ENCODE assay signal across 16 cellular contexts in the genomic region with DNA sequence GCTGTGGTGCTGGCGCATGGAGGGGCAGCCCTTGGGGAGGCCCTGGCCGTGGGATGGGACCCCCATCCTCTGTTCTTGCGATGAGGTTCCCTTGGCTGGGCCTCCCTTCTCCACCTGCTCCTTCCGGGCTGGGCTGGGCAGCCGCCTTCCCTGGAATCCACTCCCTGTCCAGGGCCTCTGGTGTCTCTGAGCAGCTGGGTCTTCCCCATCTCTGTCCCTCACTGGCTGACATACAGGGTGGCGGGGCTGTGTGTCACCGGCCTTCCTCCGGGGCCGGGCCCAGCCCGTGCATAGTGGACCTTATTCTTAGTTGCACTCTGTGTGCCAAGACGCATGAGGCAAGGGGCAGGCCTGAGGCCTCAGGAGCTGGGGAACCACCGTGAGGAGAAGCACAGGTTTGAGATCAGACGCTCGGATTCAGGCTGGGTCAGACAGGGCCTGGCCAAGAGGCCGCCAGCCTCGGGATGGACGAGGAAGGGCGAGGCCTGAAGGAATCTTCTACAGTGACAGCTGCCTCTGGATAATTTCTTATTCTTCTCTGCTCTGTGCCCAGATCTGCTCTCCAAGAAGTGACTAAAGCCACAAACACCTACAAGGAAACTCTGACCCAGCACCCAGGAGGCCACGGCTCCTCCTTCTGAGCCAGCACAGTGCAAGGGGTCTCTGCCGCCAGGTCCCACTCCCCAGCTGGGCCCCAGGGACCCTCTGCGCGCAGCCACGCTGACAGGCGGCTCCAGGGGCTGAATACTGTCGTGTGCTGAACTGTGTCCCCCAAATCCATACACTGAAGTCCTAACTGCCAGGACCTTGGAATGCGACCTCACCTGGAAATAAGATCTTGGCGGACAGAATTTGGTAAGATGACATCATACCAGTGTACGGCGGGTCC. TPM values are rescaled to one million over a fixed set of nuclear protein-coding genes. Genes with fewer than 3 reads are reported as not detected.
A peak's percentile ranks its signal among the peaks of the same experiment; 100 is the strongest.
DNase-seq lines count a peak whose midpoint lies in the region; ATAC-seq and TF ChIP-seq lines count a peak whose summit lies in the region.
"Had no signal": no experiment of that assay in that cellular context is flagged by ENCODE, and none has a peak within 500 bp of the region (broad histone marks: within the 10 kb centered on the region; RNA-seq: fewer than 3 reads in every experiment).

No MANE protein-coding gene starts in this region.

- H3K36me3 Mint-ChIP-seq in CD14-positive monocyte, result peaks cover 14 to 33% of the 10 kb centered on the region in 2 donors

- H3K4me3 Mint-ChIP-seq in CD14-positive monocyte, result no peak overlapping the region

- peaks cover 0 to 2% (median 2%) of the 10 kb centered on the region in 3 donors for H3K27me3 Mint-ChIP-seq in CD14-positive monocyte (ENCODE audit: low read depth in 3 of 3)
- H3K27me3 Mint-ChIP-seq: T-cell had no signal

- no peak for DNase-seq in CD14-positive monocyte (ENCODE audit: low spot score)
- no peak for DNase-seq in adipocyte (ENCODE audit: low read depth)
- peak in 1 of 5 donors; percentile 70 for DNase-seq in heart left ventricle
- DNase-seq in psoas muscle, result peak; percentile 43 to 82
- no peak for DNase-seq in activated CD8-positive, alpha-beta memory T cell treated with anti-CD3 and anti-CD28 coated beads for 24 hours
- no peak for DNase-seq in kidney glomerular epithelial cell (lab: John Stamatoyannopoulos, UW)
- no peak for DNase-seq in lower leg skin (ENCODE audit: low spot score in 2 of 2)
- DNase-seq in COR-L47 (lab: John Stamatoyannopoulos, UW), result no peak
- DNase-seq: activated naive CD4-positive, alpha-beta T cell; NCI-H2107; NCI-H526 treated with DMSO at 0.1 percent for 48 hours; Peyer's patch; small intestine; stimulated activated naive CD4-positive, alpha-beta T cell; T-cell had no signal

- H3K9me3 ChIP-seq in adipocyte (ENCODE audit: control insufficient read depth, low read length) (no peaks in the 10 kb centered on the region), heart left ventricle (no peaks in the 10 kb centered on the region), psoas muscle (no peaks in the 10 kb centered on the region)
- H3K9me3 ChIP-seq: neutrophil, Peyer's patch had no signal

- peak overlapping the region in 5 of 7 donors; percentile 14 to 65 (median 58) for H3K27ac Mint-ChIP-seq in CD14-positive monocyte
- H3K27ac Mint-ChIP-seq: T-cell had no signal

- H3K27ac ChIP-seq in heart left ventricle, result peak overlapping the region; percentile 24 to 94 (median 86)
- peak overlapping the region; percentile 87 for H3K27ac ChIP-seq in psoas muscle
- H3K27ac ChIP-seq: neutrophil, Peyer's patch had no signal

- H3K9me3 Mint-ChIP-seq in CD14-positive monocyte, result peaks cover 0 to 2% (median 0%) of the 10 kb centered on the region in 7 donors
- H3K9me3 Mint-ChIP-seq: T-cell had no signal

- intact Hi-C loops in CD14-positive monocyte (cut with micrococcal nuclease) (no loop called here), heart left ventricle (cut with DNase I) (no loop called here), psoas muscle (cut with DNase I) (no loop called here), lower leg skin (cut with DNase I; ENCODE audit: low total_unique reads) (no loop called here)

- H3K4me1 Mint-ChIP-seq in CD14-positive monocyte, result peaks cover 30% of the 10 kb centered on the region

- TF ChIP-seq CTCF in CD14-positive monocyte (IDR thresholded peaks at IDR 0.05) (no peak), heart left ventricle (IDR thresholded peaks at IDR 0.05) (no peak), psoas muscle (IDR thresholded peaks at IDR 0.05) (no peak), lower leg skin (IDR thresholded peaks at IDR 0.05) (no peak)

- H3K27me3 ChIP-seq in adipocyte (replicated peaks; ENCODE audit: control insufficient read depth, insufficient read depth, low read length), result no peaks in the 10 kb centered on the region
- H3K27me3 ChIP-seq in heart left ventricle, result no peaks in the 10 kb centered on the region
- no peaks in the 10 kb centered on the region for H3K27me3 ChIP-seq in psoas muscle (ENCODE audit: insufficient read depth in 3 of 3, low read length in 2 of 3)
- H3K27me3 ChIP-seq: neutrophil, Peyer's patch had no signal

- no peak for TF ChIP-seq POLR2A in heart left ventricle (IDR thresholded peaks at IDR 0.05)
- no peak for TF ChIP-seq POLR2A in lower leg skin (IDR thresholded peaks at IDR 0.05)

- H3K9ac ChIP-seq in adipocyte (ENCODE audit: low read length), result peak overlapping the region; percentile 25

- H3K36me3 ChIP-seq in adipocyte (ENCODE audit: control insufficient read depth, insufficient read depth, low read length, severe bottlenecking) (peaks cover 14% of the 10 kb centered on the region), heart left ventricle (peaks cover 0 to 19% (median 17%) of the 10 kb centered on the region in 9 donors), psoas muscle (ENCODE audit: insufficient read depth in 1 of 2, low read depth in 1 of 2) (peaks cover 0 to 17% of the 10 kb centered on the region in 2 donors)

- H3K4me1 ChIP-seq in adipocyte (ENCODE audit: control insufficient read depth, insufficient read depth, low read length), result peaks cover 28% of the 10 kb centered on the region
- H3K4me1 ChIP-seq in heart left ventricle, result peaks cover 12 to 70% (median 61%) of the 10 kb centered on the region in 12 donors
- H3K4me1 ChIP-seq in psoas muscle, result peaks cover 61% of the 10 kb centered on the region

- WGBS in heart left ventricle, 4 donors, result 61 to 71% (median 66%) methylated on average over 21 to 29 of the region's 29 CpGs
- 54 to 65% (median 55%) methylated on average over 28 to 29 of the region's 29 CpGs for WGBS in psoas muscle, 3 donors
- 84 to 85% methylated on average over 29 of the region's 29 CpGs for WGBS in lower leg skin, 2 donors

- ATAC-seq in heart left ventricle, result peak in 3 of 4 donors; percentile 14 to 49 (median 40)
- ATAC-seq in psoas muscle, result peak; percentile 69 to 86 (median 80)
- ATAC-seq: T-cell had no signal

- H3K4me3 ChIP-seq in adipocyte (ENCODE audit: low read length), result no peak overlapping the region
- H3K4me3 ChIP-seq in heart left ventricle, result no peak overlapping the region
- H3K4me3 ChIP-seq in psoas muscle, result no peak overlapping the region
- no peak overlapping the region for H3K4me3 ChIP-seq in lower leg skin (ENCODE audit: low read depth, poor library complexity, severe bottlenecking)
- H3K4me3 ChIP-seq: Peyer's patch had no signal

RNA-seq across cellular contexts. Expression of gene SGTA, which starts 11.0 kb away (rescaled TPM):
- polyA plus RNA-seq in CD14-positive monocyte (10 to 100 TPM; 21.6 to 22.0 TPM), heart left ventricle (100 to 1,000 TPM in 1 of 2 donors, 10 to 100 TPM in 1; 79.9 to 125 TPM), psoas muscle (100 to 1,000 TPM in 2 of 3 donors, 10 to 100 TPM in 1; 99.1 to 186 (median 123) TPM)
- total RNA-seq in heart left ventricle (10 to 100 TPM; 47.4 to 76.8 (median 62.4) TPM), psoas muscle (100 to 1,000 TPM in 1 of 4 donors, 10 to 100 TPM in 3; 63.4 to 104 (median 77.8) TPM), lower leg skin (10 to 100 TPM; 37.9 to 49.5 (median 44.1) TPM)

RNA-seq across cellular contexts. Expression of gene THOP1, which starts 13.3 kb away (rescaled TPM):
- polyA plus RNA-seq in CD14-positive monocyte (10 to 100 TPM; 14.6 to 17.6 TPM), heart left ventricle (100 to 1,000 TPM in 1 of 2 donors, 10 to 100 TPM in 1; 75.5 to 114 TPM), psoas muscle (10 to 100 TPM; 58.3 to 92.2 (median 85.9) TPM)
- total RNA-seq in heart left ventricle (10 to 100 TPM; 36.8 to 78.7 (median 43.9) TPM), psoas muscle (10 to 100 TPM; 46.0 to 60.2 (median 55.9) TPM), lower leg skin (10 to 100 TPM; 35.9 to 56.5 (median 43.7) TPM)

RNA-seq across cellular contexts. Expression of gene SLC39A3, which starts 32.2 kb away (rescaled TPM):
- polyA plus RNA-seq in CD14-positive monocyte (10 to 100 TPM; 37.0 to 39.5 TPM), heart left ventricle (10 to 100 TPM; 31.2 to 63.7 TPM), psoas muscle (10 to 100 TPM; 28.4 to 70.1 (median 32.6) TPM)
- total RNA-seq in heart left ventricle (10 to 100 TPM; 16.4 to 33.3 (median 21.7) TPM), psoas muscle (10 to 100 TPM; 16.9 to 26.8 (median 20.0) TPM), lower leg skin (10 to 100 TPM; 20.2 to 27.0 (median 21.6) TPM)

RNA-seq across cellular contexts. Expression of gene ZNF554, which starts 47.6 kb away (rescaled TPM):
- polyA plus RNA-seq in CD14-positive monocyte, result under 1 TPM; 0.79 to 0.91 TPM
- 1 to 10 TPM; 2.7 to 6.1 (median 4.6) TPM for total RNA-seq in heart left ventricle
- 1 to 10 TPM; 1.4 to 4.3 TPM for polyA plus RNA-seq in heart left ventricle
- total RNA-seq in psoas muscle, result 1 to 10 TPM; 3.5 to 6.5 (median 4.5) TPM
- 1 to 10 TPM; 1.8 to 5.2 (median 3.6) TPM for polyA plus RNA-seq in psoas muscle
- total RNA-seq in lower leg skin, result 1 to 10 TPM; 6.2 to 8.6 (median 7.3) TPM

RNA-seq across cellular contexts. Expression of gene DIRAS1, which starts 50.9 kb away (rescaled TPM):
- polyA plus RNA-seq in CD14-positive monocyte (not detected), heart left ventricle (100 to 1,000 TPM; 112 to 168 TPM), psoas muscle (1 to 10 TPM in 1 of 3 donors, under 1 TPM in 2; 0.13 to 5.7 (median 0.15) TPM)
- total RNA-seq in heart left ventricle (100 to 1,000 TPM in 6 of 9 donors, 10 to 100 TPM in 3; 77.4 to 191 (median 142) TPM), psoas muscle (10 to 100 TPM in 1 of 4 donors, 1 to 10 TPM in 3; 1.1 to 29.9 (median 4.5) TPM), lower leg skin (1 to 10 TPM in 3 of 4 donors, under 1 TPM in 1; 0.46 to 6.1 (median 3.4) TPM)

Comparison
In these comparisons a context has a peak if more than half of its experiments do, and no peak if none do; other contexts are left out.
1. DNase-seq: peak in psoas muscle (2 of 2); none in CD14-positive monocyte (single experiment), adipocyte (single experiment), activated CD8-positive, alpha-beta memory T cell treated with anti-CD3 and anti-CD28 coated beads for 24 hours (single experiment), kidney glomerular epithelial cell (single experiment), lower leg skin (0 of 2) and COR-L47 (single experiment).